In genomic region chr1:156838972-156839371, GRCh38 we compare ENCODE assay signal across 8 cellular contexts. TPM values are rescaled to one million over a fixed set of nuclear protein-coding genes. Genes with fewer than 3 reads are reported as not detected.
DNase-seq lines count a peak whose midpoint lies in the region; ATAC-seq and TF ChIP-seq lines count a peak whose summit lies in the region.

No MANE protein-coding gene starts in this region.

- ATAC-seq in HG02973 (IDR thresholded peaks at IDR 0.05; ENCODE audit: unreplicated experiment) (no peak), GM18870 (IDR thresholded peaks at IDR 0.05; ENCODE audit: unreplicated experiment) (no peak)

- peak; percentile 29 to 63 (median 45) for DNase-seq in CD8-positive, alpha-beta memory T cell
- DNase-seq in HT-29 (ENCODE audit: low spot score) (peak; percentile 53), endodermal cell (peak; percentile 87), neural progenitor cell (ENCODE audit: low spot score) (peak; percentile 70), NCI-H526 treated with DMSO at 0.1 percent for 48 hours (lab: John Stamatoyannopoulos, UW) (no peak)
- peak; percentile 38 to 55 for DNase-seq in activated CD4-positive, alpha-beta T cell treated with anti-CD3 and anti-CD28 coated beads for 4 hours

- peaks cover 0 to 6% (median 2%) of the 10 kb centered on the region in 3 donors for H3K36me3 Mint-ChIP-seq in CD8-positive, alpha-beta memory T cell
- H3K36me3 Mint-ChIP-seq in endodermal cell (ENCODE audit: low read depth) = no peaks in the 10 kb centered on the region
- peaks cover under 1% of the 10 kb centered on the region for H3K36me3 Mint-ChIP-seq in neural progenitor cell

- WGBS in endodermal cell (ENCODE audit: insufficient coverage in 1 of 2, insufficient read length in 1 of 2), 2 experiments = 36 to 72% methylated on average over 2 to 7 of the region's 7 CpGs

- H2AFZ ChIP-seq in neural progenitor cell (replicated peaks) = no peak overlapping the region

- H3K9ac ChIP-seq in endodermal cell (ENCODE audit: extremely low read depth, low read length, poor library complexity, severe bottlenecking) = no peak overlapping the region
- H3K9ac ChIP-seq in neural progenitor cell = no peak overlapping the region

- H3K27ac ChIP-seq in CD8-positive, alpha-beta memory T cell (ENCODE audit: low read depth, low read length) = no peak overlapping the region
- H3K27ac ChIP-seq in endodermal cell (ENCODE audit: low read depth, low read length) (no peak overlapping the region), neural progenitor cell (no peak overlapping the region)

- H3K27me3 Mint-ChIP-seq in CD8-positive, alpha-beta memory T cell = peaks cover 32 to 76% of the 10 kb centered on the region in 2 donors
- H3K27me3 Mint-ChIP-seq in endodermal cell (ENCODE audit: insufficient read depth) (peaks cover 89% of the 10 kb centered on the region), neural progenitor cell (ENCODE audit: insufficient read depth, low read depth) (peaks cover 40% of the 10 kb centered on the region)

- H3K4me3 ChIP-seq in CD8-positive, alpha-beta memory T cell (ENCODE audit: low read length) = no peak overlapping the region
- H3K4me3 ChIP-seq in endodermal cell (ENCODE audit: low read length) (no peak overlapping the region), neural progenitor cell (no peak overlapping the region)

- no peak overlapping the region for H3K4me3 Mint-ChIP-seq in CD8-positive, alpha-beta memory T cell
- H3K4me3 Mint-ChIP-seq in endodermal cell = no peak overlapping the region
- no peak overlapping the region for H3K4me3 Mint-ChIP-seq in neural progenitor cell

- no peaks in the 10 kb centered on the region for H3K79me2 ChIP-seq in neural progenitor cell (ENCODE audit: low read depth)

- H3K9me3 Mint-ChIP-seq in CD8-positive, alpha-beta memory T cell = no peaks in the 10 kb centered on the region
- H3K9me3 Mint-ChIP-seq in endodermal cell (no peaks in the 10 kb centered on the region), neural progenitor cell (peaks cover 8% of the 10 kb centered on the region)

- H3K4me1 Mint-ChIP-seq in CD8-positive, alpha-beta memory T cell = peaks cover 10 to 17% (median 17%) of the 10 kb centered on the region in 3 donors
- H3K4me1 Mint-ChIP-seq in endodermal cell (no peaks in the 10 kb centered on the region), neural progenitor cell (peaks cover 28% of the 10 kb centered on the region)

- POLR2A ChIA-PET in CD8-positive, alpha-beta memory T cell (lab: Charles Lee) = interaction anchor here (0.8 kb wide), 2 partner anchors 10 to 21 kb away, joined by 3 read pairs; no protein-coding TSS in a partner anchor

- CTCF ChIA-PET in CD8-positive, alpha-beta memory T cell (lab: Charles Lee) = interaction anchor here (0.8 to 6.2 kb wide), 26 partner anchors 9 to 178 kb away, joined by 3 to 109 read pairs (median 4); partner anchors contain the start of genes INSRR, NTRK1 and SH2D2A

- peak overlapping the region in 4 of 8 donors; percentile 22 to 84 (median 70) for H3K27ac Mint-ChIP-seq in CD8-positive, alpha-beta memory T cell
- no peak overlapping the region for H3K27ac Mint-ChIP-seq in endodermal cell
- peak overlapping the region; percentile 88 for H3K27ac Mint-ChIP-seq in neural progenitor cell

- TF ChIP-seq CTCF in endodermal cell (conservative IDR thresholded peaks at IDR 0.05) (peak; percentile 86), neural progenitor cell (IDR thresholded peaks at IDR 0.05) (peak; percentile 93)

- H3K9me3 ChIP-seq in CD8-positive, alpha-beta memory T cell (ENCODE audit: low read length) = no peaks in the 10 kb centered on the region
- H3K9me3 ChIP-seq in endodermal cell (ENCODE audit: control insufficient read depth, low read length) (no peaks in the 10 kb centered on the region), neural progenitor cell (ENCODE audit: low read depth) (no peaks in the 10 kb centered on the region)

- H3K27me3 ChIP-seq in CD8-positive, alpha-beta memory T cell (ENCODE audit: insufficient read depth, low read length, poor library complexity, severe bottlenecking) = peaks cover 11% of the 10 kb centered on the region
- peaks cover 75% of the 10 kb centered on the region for H3K27me3 ChIP-seq in endodermal cell (ENCODE audit: control insufficient read depth, insufficient read depth, low read length, poor library complexity, severe bottlenecking)
- H3K27me3 ChIP-seq in neural progenitor cell = peaks cover 81% of the 10 kb centered on the region

- H3K4me2 ChIP-seq in neural progenitor cell = peak overlapping the region; percentile 28

- peaks cover 6% of the 10 kb centered on the region for H4K20me1 ChIP-seq in neural progenitor cell (ENCODE audit: low read depth)

- H3K36me3 ChIP-seq in CD8-positive, alpha-beta memory T cell (ENCODE audit: insufficient read depth, low read length) = no peaks in the 10 kb centered on the region
- H3K36me3 ChIP-seq in endodermal cell (ENCODE audit: control insufficient read depth, insufficient read depth, low read length) (no peaks in the 10 kb centered on the region), neural progenitor cell (no peaks in the 10 kb centered on the region)

- peaks cover 5% of the 10 kb centered on the region for H3F3A ChIP-seq in neural progenitor cell (ENCODE audit: low read depth)

- H3K4me1 ChIP-seq in CD8-positive, alpha-beta memory T cell (ENCODE audit: insufficient read depth, low read length) = no peaks in the 10 kb centered on the region
- H3K4me1 ChIP-seq in endodermal cell (ENCODE audit: control insufficient read depth, insufficient read depth, low read length) = no peaks in the 10 kb centered on the region
- H3K4me1 ChIP-seq in neural progenitor cell = peaks cover 13% of the 10 kb centered on the region

RNA-seq across cellular contexts. Expression of gene INSRR, which starts 19.9 kb away (rescaled TPM):
- total RNA-seq in CD8-positive, alpha-beta memory T cell = under 1 TPM in 1 of 2 experiments, not detected in 1; 0.07 TPM
- not detected for polyA plus RNA-seq in CD8-positive, alpha-beta memory T cell
- total RNA-seq in HT-29 (2014; rRNA removed; shearing (Covaris generic)) = 0.03 TPM in 1 of 2 replicates, not detected in the other
- total RNA-seq in endodermal cell (under 1 TPM; 0.07 to 0.09 TPM), neural progenitor cell (ENCODE audit: low replicate concordance) (not detected in 2 replicates)
- polyA plus RNA-seq in endodermal cell (2013, experiment 1 of 2) = 0.11 TPM
- 0.08 TPM for polyA plus RNA-seq in endodermal cell (2013, experiment 2 of 2)

RNA-seq across cellular contexts. Expression of gene NTRK1, which starts 21.7 kb away (rescaled TPM):
- total RNA-seq in CD8-positive, alpha-beta memory T cell = 1 to 10 TPM; 2.9 to 3.0 TPM
- polyA plus RNA-seq in CD8-positive, alpha-beta memory T cell = not detected
- total RNA-seq in HT-29 (2014; rRNA removed; shearing (Covaris generic)) = not detected in 2 replicates
- total RNA-seq in endodermal cell (under 1 TPM; 0.44 to 0.82 TPM), neural progenitor cell (ENCODE audit: low replicate concordance) (0.15 TPM in 1 of 2 replicates, not detected in the other)
- polyA plus RNA-seq in endodermal cell (2013, experiment 1 of 2) = 3.1 TPM
- polyA plus RNA-seq in endodermal cell (2013, experiment 2 of 2) = 2.0 TPM

RNA-seq across cellular contexts. Expression of gene SH2D2A, which starts 22.3 kb away (rescaled TPM):
- 100 to 1,000 TPM; 163 to 170 TPM for total RNA-seq in CD8-positive, alpha-beta memory T cell
- 62.1 TPM for polyA plus RNA-seq in CD8-positive, alpha-beta memory T cell
- total RNA-seq in HT-29 (2014; rRNA removed; shearing (Covaris generic)) = 5.4 and 11.3 TPM in 2 replicates
- total RNA-seq in endodermal cell (1 to 10 TPM; 2.4 to 7.7 TPM), neural progenitor cell (ENCODE audit: low replicate concordance) (1.2 TPM in 1 of 2 replicates, not detected in the other)
- polyA plus RNA-seq in endodermal cell (2013, experiment 1 of 2) = 3.0 TPM
- 1.9 TPM for polyA plus RNA-seq in endodermal cell (2013, experiment 2 of 2)

RNA-seq across cellular contexts. Expression of gene PEAR1, which starts 54.5 kb away (rescaled TPM):
- not detected for total RNA-seq in CD8-positive, alpha-beta memory T cell
- not detected for polyA plus RNA-seq in CD8-positive, alpha-beta memory T cell
- 1.2 and 1.4 TPM in 2 replicates for total RNA-seq in HT-29 (2014; rRNA removed; shearing (Covaris generic))
- total RNA-seq in endodermal cell (under 1 TPM; 0.29 to 0.53 TPM), neural progenitor cell (ENCODE audit: low replicate concordance) (0.06 TPM in 1 of 2 replicates, not detected in the other)
- 2.1 TPM for polyA plus RNA-seq in endodermal cell (2013, experiment 1 of 2)
- polyA plus RNA-seq in endodermal cell (2013, experiment 2 of 2) = 2.3 TPM

Comparison
In these comparisons a context has a peak if more than half of its experiments do, and no peak if none do; other contexts are left out.
1. RNA of gene SH2D2A, which starts 22.3 kb away (total RNA-seq): 163 to 170 TPM in CD8-positive, alpha-beta memory T cell; 5.4 to 11.3 TPM in HT-29, 2.4 to 7.7 TPM in endodermal cell and 1.2 TPM in neural progenitor cell; every median in the first group is over 10 times any median in the second.